Comparison of ENCODE assay signal across 1 cellular context in the genomic region with DNA sequence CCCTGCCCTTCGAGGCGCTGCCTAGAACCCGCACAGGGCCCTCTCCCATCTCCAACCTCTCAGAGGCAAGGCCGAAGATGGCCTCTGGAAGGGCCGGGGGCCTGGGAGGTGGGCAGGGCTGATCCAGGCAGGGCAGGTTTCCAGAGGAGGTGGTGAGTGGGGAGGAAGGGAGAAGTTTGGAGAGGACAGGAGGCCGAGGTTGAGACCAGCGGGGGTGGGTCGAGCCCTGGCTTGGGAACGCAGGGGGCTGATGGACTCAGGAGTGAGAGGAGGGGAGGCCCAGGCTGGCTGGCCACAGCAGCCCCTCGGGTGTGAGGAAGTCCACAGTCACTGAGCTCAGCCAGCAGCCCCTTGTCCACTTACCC.
TF ChIP-seq lines count a peak whose summit lies in the region.

No MANE protein-coding gene starts in this region.

TF ChIP-seq in GM12878, 131 proteins besides CTCF, POLR2A, EP300 and RAD21:
- no peak for TF ChIP-seq NFIC (IDR thresholded peaks at IDR 0.05; ENCODE audit: low read depth, low read length)
- TF ChIP-seq, protein P1, sequence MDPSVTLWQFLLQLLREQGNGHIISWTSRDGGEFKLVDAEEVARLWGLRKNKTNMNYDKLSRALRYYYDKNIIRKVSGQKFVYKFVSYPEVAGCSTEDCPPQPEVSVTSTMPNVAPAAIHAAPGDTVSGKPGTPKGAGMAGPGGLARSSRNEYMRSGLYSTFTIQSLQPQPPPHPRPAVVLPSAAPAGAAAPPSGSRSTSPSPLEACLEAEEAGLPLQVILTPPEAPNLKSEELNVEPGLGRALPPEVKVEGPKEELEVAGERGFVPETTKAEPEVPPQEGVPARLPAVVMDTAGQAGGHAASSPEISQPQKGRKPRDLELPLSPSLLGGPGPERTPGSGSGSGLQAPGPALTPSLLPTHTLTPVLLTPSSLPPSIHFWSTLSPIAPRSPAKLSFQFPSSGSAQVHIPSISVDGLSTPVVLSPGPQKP (IDR thresholded peaks at IDR 0.05; ENCODE audit: low read depth, low read length): no peak
- no peak for TF ChIP-seq POLR2AphosphoS5 (IDR thresholded peaks at IDR 0.05; ENCODE audit: low read length)
- TF ChIP-seq, protein P2, sequence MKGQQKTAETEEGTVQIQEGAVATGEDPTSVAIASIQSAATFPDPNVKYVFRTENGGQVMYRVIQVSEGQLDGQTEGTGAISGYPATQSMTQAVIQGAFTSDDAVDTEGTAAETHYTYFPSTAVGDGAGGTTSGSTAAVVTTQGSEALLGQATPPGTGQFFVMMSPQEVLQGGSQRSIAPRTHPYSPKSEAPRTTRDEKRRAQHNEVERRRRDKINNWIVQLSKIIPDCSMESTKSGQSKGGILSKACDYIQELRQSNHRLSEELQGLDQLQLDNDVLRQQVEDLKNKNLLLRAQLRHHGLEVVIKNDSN (IDR thresholded peaks at IDR 0.05; ENCODE audit: borderline replicate concordance, extremely low read length, insufficient read depth, low read depth, low read length): no peak
- TF ChIP-seq SIN3A (IDR thresholded peaks at IDR 0.05; ENCODE audit: low read depth, low read length): no peak
- TF ChIP-seq MTA2 (IDR thresholded peaks at IDR 0.05; ENCODE audit: low read depth): no peak
